Comparison of ENCODE assay signal across 18 cellular contexts in the genomic region with DNA sequence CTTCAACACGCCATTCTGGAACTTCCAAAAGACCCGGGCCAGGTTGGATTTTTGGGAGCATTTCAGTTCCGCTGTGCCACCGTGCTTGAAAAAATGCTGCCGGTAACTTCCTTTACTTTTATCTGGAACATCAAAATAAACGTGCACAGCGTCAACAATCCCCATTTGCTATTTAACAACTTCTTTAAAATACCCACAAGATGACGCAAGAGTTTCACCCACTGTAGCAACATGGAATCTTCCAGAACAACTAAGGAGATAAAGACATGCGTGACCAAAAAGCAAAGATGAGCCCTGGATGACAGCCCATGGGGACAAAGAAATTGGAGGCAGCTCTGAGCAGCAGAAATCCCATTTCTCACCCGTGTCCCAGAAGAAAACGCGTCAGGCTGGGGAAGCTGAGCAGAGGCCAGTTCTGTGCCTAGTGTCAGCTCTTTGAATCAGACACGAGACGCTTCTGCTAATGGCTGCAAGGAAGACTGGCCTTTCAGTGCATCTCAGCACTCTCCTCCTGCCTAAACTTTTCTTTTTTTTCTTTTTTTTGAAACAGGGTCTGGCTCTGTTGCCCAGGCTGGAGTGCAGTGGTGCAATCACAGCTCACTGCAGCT.
DNase-seq lines count a peak whose midpoint lies in the region; ATAC-seq and TF ChIP-seq lines count a peak whose summit lies in the region.
"Had no signal": no experiment of that assay in that cellular context is flagged by ENCODE, and none has a peak within 500 bp of the region (broad histone marks: within the 10 kb centered on the region; RNA-seq: fewer than 3 reads in every experiment).

No MANE protein-coding gene starts in this region.

- intact Hi-C loops in CD4-positive, alpha-beta T cell (cut with DNase I, micrococcal nuclease), result loop anchor here (1.0 to 2.0 kb wide), 2 partner anchors 169 to 170 kb away; no protein-coding TSS in a partner anchor
- intact Hi-C loops in naive thymus-derived CD4-positive, alpha-beta T cell (cut with micrococcal nuclease), result loop anchor here in 1 of 2 donors (1.0 to 5.0 kb wide), 2 partner anchors 62 to 170 kb away; a partner anchor contains a TSS

- H3K27me3 Mint-ChIP-seq in CD4-positive, alpha-beta T cell, result no peaks in the 10 kb centered on the region
- H3K27me3 Mint-ChIP-seq in IgD-negative memory B cell, result no peaks in the 10 kb centered on the region
- H3K27me3 Mint-ChIP-seq in activated CD4-positive, alpha-beta memory T cell treated with anti-CD3 and anti-CD28 coated beads, Interleukin-2, amount 10 ng/mL, durations not matched to agents 7 days and 5 days, result no peaks in the 10 kb centered on the region
- H3K27me3 Mint-ChIP-seq in naive thymus-derived CD4-positive, alpha-beta T cell, result no peaks in the 10 kb centered on the region

- H3K9me3 ChIP-seq in CD4-positive, alpha-beta T cell (ENCODE audit: control insufficient read depth, low read length), result no peaks in the 10 kb centered on the region
- H3K9me3 ChIP-seq in naive thymus-derived CD4-positive, alpha-beta T cell (ENCODE audit: control insufficient read depth in 2 of 3, low read length in 3 of 3), result no peaks in the 10 kb centered on the region
- H3K9me3 ChIP-seq: HAP-1 had no signal

- H3K27ac Mint-ChIP-seq in CD4-positive, alpha-beta T cell, result peak overlapping the region; percentile 83
- peak overlapping the region in 2 of 3 donors; percentile 33 to 80 for H3K27ac Mint-ChIP-seq in IgD-negative memory B cell
- peak overlapping the region; percentile 29 for H3K27ac Mint-ChIP-seq in activated CD4-positive, alpha-beta memory T cell treated with anti-CD3 and anti-CD28 coated beads, Interleukin-2, amount 10 ng/mL, durations not matched to agents 7 days and 5 days
- H3K27ac Mint-ChIP-seq in naive thymus-derived CD4-positive, alpha-beta T cell, result peak overlapping the region; percentile 53 to 96 (median 88)
- H3K27ac Mint-ChIP-seq: WTC11 had no signal

- peak overlapping the region; percentile 8 for H3K27ac ChIP-seq in CD4-positive, alpha-beta T cell (ENCODE audit: low read depth, low read length)
- H3K27ac ChIP-seq in naive thymus-derived CD4-positive, alpha-beta T cell (ENCODE audit: low read depth, low read length), result peak overlapping the region; percentile 65

- H3K4me1 Mint-ChIP-seq in CD4-positive, alpha-beta T cell (ENCODE audit: low read depth), result peaks cover 42% of the 10 kb centered on the region
- peaks cover 26 to 30% (median 28%) of the 10 kb centered on the region in 3 donors for H3K4me1 Mint-ChIP-seq in IgD-negative memory B cell
- H3K4me1 Mint-ChIP-seq in activated CD4-positive, alpha-beta memory T cell treated with anti-CD3 and anti-CD28 coated beads, Interleukin-2, amount 10 ng/mL, durations not matched to agents 7 days and 5 days, result peaks cover 68% of the 10 kb centered on the region
- peaks cover 46 to 80% (median 71%) of the 10 kb centered on the region in 7 donors for H3K4me1 Mint-ChIP-seq in naive thymus-derived CD4-positive, alpha-beta T cell

- H3K4me3 ChIP-seq in naive thymus-derived CD4-positive, alpha-beta T cell (ENCODE audit: low read length), result no peak overlapping the region
- H3K4me3 ChIP-seq: HAP-1 had no signal

- H3K4me1 ChIP-seq in naive thymus-derived CD4-positive, alpha-beta T cell (ENCODE audit: control insufficient read depth in 2 of 2, insufficient read depth in 2 of 2, low read length in 2 of 2), result peaks cover 10 to 12% of the 10 kb centered on the region in 2 donors
- H3K4me1 ChIP-seq: HAP-1 had no signal

- no peaks in the 10 kb centered on the region for H3K9me3 Mint-ChIP-seq in CD4-positive, alpha-beta T cell
- no peaks in the 10 kb centered on the region for H3K9me3 Mint-ChIP-seq in IgD-negative memory B cell
- no peaks in the 10 kb centered on the region for H3K9me3 Mint-ChIP-seq in activated CD4-positive, alpha-beta memory T cell treated with anti-CD3 and anti-CD28 coated beads, Interleukin-2, amount 10 ng/mL, durations not matched to agents 7 days and 5 days
- H3K9me3 Mint-ChIP-seq in naive thymus-derived CD4-positive, alpha-beta T cell, result peaks cover 0 to 4% (median 0%) of the 10 kb centered on the region in 11 donors
- H3K9me3 Mint-ChIP-seq: WTC11 had no signal

- ATAC-seq in CD4-positive, alpha-beta T cell (ENCODE audit: poor library complexity), result peak; percentile 77
- ATAC-seq in naive thymus-derived CD4-positive, alpha-beta T cell, result peak; percentile 72
- no peak for ATAC-seq in HG02642 (IDR thresholded peaks at IDR 0.05; ENCODE audit: poor library complexity, unreplicated experiment)
- ATAC-seq in omental fat pad (ENCODE audit: low FRiP score), result no peak
- ATAC-seq: WTC11 had no signal

- peak in 1 of 10 experiments; percentile 22 for DNase-seq in CD4-positive, alpha-beta T cell
- no peak for DNase-seq in activated CD4-positive, alpha-beta memory T cell treated with anti-CD3 and anti-CD28 coated beads, Interleukin-2, amount 10 ng/mL, durations not matched to agents 7 days and 5 days
- peak in 7 of 9 donors; percentile 42 to 74 (median 65) for DNase-seq in naive thymus-derived CD4-positive, alpha-beta T cell
- DNase-seq in KG1 (lab: John Stamatoyannopoulos, UW), result no peak
- DNase-seq in omental fat pad (ENCODE audit: low spot score), result no peak
- DNase-seq: activated CD8-positive, alpha-beta memory T cell treated with anti-CD3 and anti-CD28 coated beads, Interleukin-2, amount 50 U/mL, for 48 hours; DMS79; hippocampal formation; midbrain; MM.1S; NCI-H2081 treated with DMSO at 0.1 percent for 48 hours; NCI-H69; occipital lobe; trophoblast cell had no signal

- H3K4me3 Mint-ChIP-seq in CD4-positive, alpha-beta T cell, result peak overlapping the region; percentile 0
- no peak overlapping the region for H3K4me3 Mint-ChIP-seq in IgD-negative memory B cell
- H3K4me3 Mint-ChIP-seq in activated CD4-positive, alpha-beta memory T cell treated with anti-CD3 and anti-CD28 coated beads, Interleukin-2, amount 10 ng/mL, durations not matched to agents 7 days and 5 days, result no peak overlapping the region
- H3K4me3 Mint-ChIP-seq in naive thymus-derived CD4-positive, alpha-beta T cell, result peak overlapping the region in 7 of 10 donors; percentile 4 to 51 (median 17)
- H3K4me3 Mint-ChIP-seq: WTC11 had no signal

- peaks cover 28 to 82% (median 38%) of the 10 kb centered on the region in 3 experiments for H3K36me3 ChIP-seq in naive thymus-derived CD4-positive, alpha-beta T cell (ENCODE audit: control insufficient read depth in 2 of 3, insufficient read depth in 3 of 3, low read length in 3 of 3)
- H3K36me3 ChIP-seq: HAP-1 had no signal

- POLR2A ChIA-PET in CD4-positive, alpha-beta T cell (lab: Charles Lee), result interaction anchor here (1.0 to 1.5 kb wide), 2 partner anchors 61 to 77 kb away, joined by 3 to 4 read pairs; a partner anchor contains a TSS
- POLR2A ChIA-PET in activated CD4-positive, alpha-beta memory T cell treated with anti-CD3 and anti-CD28 coated beads, Interleukin-2, amount 10 ng/mL, durations not matched to agents 7 days and 5 days (lab: Charles Lee), result interaction anchor here (1.2 to 1.6 kb wide), 3 partner anchors 11 to 24 kb away, joined by 3 to 5 read pairs (median 4); no protein-coding TSS in a partner anchor
- POLR2A ChIA-PET in naive thymus-derived CD4-positive, alpha-beta T cell (lab: Charles Lee), result interaction anchor here (1.1 kb wide), 1 partner anchor 169 kb away, joined by 4 read pairs; no protein-coding TSS in a partner anchor

- H3K36me3 Mint-ChIP-seq in CD4-positive, alpha-beta T cell (ENCODE audit: low read depth), result peaks cover 92% of the 10 kb centered on the region
- peaks cover 8% of the 10 kb centered on the region for H3K36me3 Mint-ChIP-seq in IgD-negative memory B cell
- peaks cover 76% of the 10 kb centered on the region for H3K36me3 Mint-ChIP-seq in activated CD4-positive, alpha-beta memory T cell treated with anti-CD3 and anti-CD28 coated beads, Interleukin-2, amount 10 ng/mL, durations not matched to agents 7 days and 5 days (ENCODE audit: low read depth)
- peaks cover 18 to 58% (median 23%) of the 10 kb centered on the region in 5 donors for H3K36me3 Mint-ChIP-seq in naive thymus-derived CD4-positive, alpha-beta T cell

- TF ChIP-seq CTCF in CD4-positive, alpha-beta T cell (IDR thresholded peaks at IDR 0.05), result no peak
- no peak for TF ChIP-seq CTCF in omental fat pad (IDR thresholded peaks at IDR 0.05)

- CTCF ChIA-PET in CD4-positive, alpha-beta T cell (lab: Charles Lee), result interaction anchor here (1.0 to 1.3 kb wide), 4 partner anchors 20 to 169 kb away, joined by 3 to 11 read pairs (median 4); no protein-coding TSS in a partner anchor
- CTCF ChIA-PET in activated CD4-positive, alpha-beta memory T cell treated with anti-CD3 and anti-CD28 coated beads, Interleukin-2, amount 10 ng/mL, durations not matched to agents 7 days and 5 days (lab: Charles Lee), result interaction anchor here (1.3 to 2.7 kb wide), 2 partner anchors 14 to 169 kb away, joined by 3 to 11 read pairs; no protein-coding TSS in a partner anchor
- CTCF ChIA-PET in naive thymus-derived CD4-positive, alpha-beta T cell (lab: Charles Lee), result interaction anchor here (0.6 to 1.3 kb wide), 4 partner anchors 169 to 722 kb away, joined by 3 to 5 read pairs (median 4); no protein-coding TSS in a partner anchor

- H3K27me3 ChIP-seq in CD4-positive, alpha-beta T cell (ENCODE audit: control insufficient read depth, insufficient read depth, low read length), result no peaks in the 10 kb centered on the region
- no peaks in the 10 kb centered on the region for H3K27me3 ChIP-seq in naive thymus-derived CD4-positive, alpha-beta T cell (ENCODE audit: control insufficient read depth in 2 of 2, insufficient read depth in 2 of 2, low read length in 2 of 2)

Comparison
In these comparisons a context has a peak if more than half of its experiments do, and no peak if none do; other contexts are left out.
1. ATAC-seq: peak in CD4-positive, alpha-beta T cell (single experiment) and naive thymus-derived CD4-positive, alpha-beta T cell (single experiment); none in HG02642 (single experiment) and omental fat pad (single experiment).
2. DNase-seq: peak in naive thymus-derived CD4-positive, alpha-beta T cell (7 of 9); none in activated CD4-positive, alpha-beta memory T cell treated with anti-CD3 and anti-CD28 coated beads, Interleukin-2, amount 10 ng/mL, durations not matched to agents 7 days and 5 days (single experiment), KG1 (single experiment) and omental fat pad (single experiment).
3. H3K27ac Mint-ChIP-seq: peak in every context shown above with its lines; median percentile 88 in naive thymus-derived CD4-positive, alpha-beta T cell; 83 in CD4-positive, alpha-beta T cell; 56 in IgD-negative memory B cell; 29 in activated CD4-positive, alpha-beta memory T cell treated with anti-CD3 and anti-CD28 coated beads, Interleukin-2, amount 10 ng/mL, durations not matched to agents 7 days and 5 days.
4. H3K4me3 Mint-ChIP-seq: peak in CD4-positive, alpha-beta T cell (single experiment) and naive thymus-derived CD4-positive, alpha-beta T cell (7 of 10); none in IgD-negative memory B cell (0 of 4) and activated CD4-positive, alpha-beta memory T cell treated with anti-CD3 and anti-CD28 coated beads, Interleukin-2, amount 10 ng/mL, durations not matched to agents 7 days and 5 days (single experiment).